In the genomic region with DNA sequence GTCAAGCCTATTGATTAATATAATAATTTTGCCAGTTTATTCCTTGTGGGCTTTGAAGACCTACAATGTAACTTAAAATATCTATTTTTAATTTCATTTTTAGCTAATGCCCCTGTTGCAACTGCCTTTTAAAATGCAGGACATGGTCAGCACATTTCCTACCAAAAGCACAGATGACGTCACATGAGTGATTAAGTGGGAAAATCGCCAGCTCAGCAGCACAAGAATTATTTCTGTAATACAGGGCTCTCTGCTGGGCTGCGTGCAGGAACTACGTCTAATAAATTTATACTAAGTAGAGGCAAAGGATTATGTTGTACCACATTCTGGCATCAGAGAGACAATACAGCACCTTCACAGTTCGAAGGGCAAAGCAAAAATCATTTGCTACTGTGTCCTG, we compare ENCODE assay signal across 9 cellular contexts. TPM values are rescaled to one million over a fixed set of nuclear protein-coding genes. Genes with fewer than 3 reads are reported as not detected.
A peak's percentile ranks its signal among the peaks of the same experiment; 100 is the strongest.
DNase-seq lines count a peak whose midpoint lies in the region; ATAC-seq and TF ChIP-seq lines count a peak whose summit lies in the region.
"Had no signal": no experiment of that assay in that cellular context is flagged by ENCODE, and none has a peak within 500 bp of the region (broad histone marks: within the 10 kb centered on the region; RNA-seq: fewer than 3 reads in every experiment).

No MANE protein-coding gene starts in this region.

- peak overlapping the region in 1 of 4 donors; percentile 63 for H3K27ac ChIP-seq in body of pancreas

- H3K4me3 ChIP-seq in body of pancreas, result no peak overlapping the region

- no peaks in the 10 kb centered on the region for H3K9me3 ChIP-seq in body of pancreas

- DNase-seq in G401 (ENCODE audit: low spot score), result peak; percentile 18
- peak; percentile 38 to 79 (median 57) for DNase-seq in body of pancreas
- peak; percentile 69 for DNase-seq in hepatic stellate cell (ENCODE audit: low spot score)
- peak; percentile 79 for DNase-seq in sciatic nerve (ENCODE audit: low spot score)
- no peak for DNase-seq in NCI-H1694 (lab: John Stamatoyannopoulos, UW)
- no peak for DNase-seq in DMS53 treated with DMSO at 0.1 percent for 48 hours (lab: John Stamatoyannopoulos, UW; ENCODE audit: unreplicated experiment)
- DNase-seq: NCI-H748 treated with DMSO at 0.1 percent for 48 hours had no signal

- no peaks in the 10 kb centered on the region for H3K27me3 ChIP-seq in body of pancreas

- H3K4me1 ChIP-seq in body of pancreas, result no peaks in the 10 kb centered on the region

- WGBS in body of pancreas, 2 donors, result 32 to 36% methylated on average over 5 of the region's 5 CpGs

- ATAC-seq in body of pancreas (peak; percentile 67), sciatic nerve (peak; percentile 93), GM18867 (IDR thresholded peaks at IDR 0.05; ENCODE audit: unreplicated experiment) (no peak), GM19452 (IDR thresholded peaks at IDR 0.05; ENCODE audit: unreplicated experiment) (no peak)

- TF ChIP-seq POLR2A in body of pancreas (IDR thresholded peaks at IDR 0.05), result no peak

- in situ Hi-C loops in G401 (cut with HindIII; ENCODE audit: low sequenced_read_pairs), result no loop called here

- H3K36me3 ChIP-seq in body of pancreas (replicated peaks in 1 of 2; ENCODE audit: insufficient read depth in 1 of 2, low read depth in 2 of 2), result no peaks in the 10 kb centered on the region

- intact Hi-C loops in body of pancreas (cut with DNase I), result no loop called here
- intact Hi-C loops in sciatic nerve (cut with DNase I), result no loop called here

- TF ChIP-seq CTCF in body of pancreas (IDR thresholded peaks at IDR 0.05), result no peak

RNA-seq across cellular contexts. Expression of a gene that starts 8.2 kb away (rescaled TPM):
- total RNA-seq in G401 (2014; rRNA removed; shearing (Covaris generic)), result 115 and 125 TPM in 2 replicates
- total RNA-seq in body of pancreas, result 1 to 10 TPM; 3.9 to 4.6 TPM
- total RNA-seq in sciatic nerve, result 15.0 TPM

RNA-seq across cellular contexts. Expression of a gene that starts 40.3 kb away (rescaled TPM):
- 9.2 and 13.1 TPM in 2 replicates for total RNA-seq in G401 (2014; rRNA removed; shearing (Covaris generic))
- under 1 TPM; 0.52 to 0.99 TPM for total RNA-seq in body of pancreas
- 5.5 TPM for total RNA-seq in sciatic nerve

RNA-seq across cellular contexts. Expression of a gene that starts 44.3 kb away (rescaled TPM):
- total RNA-seq in G401 (2014; rRNA removed; shearing (Covaris generic)), result 0.37 and 1.6 TPM in 2 replicates
- total RNA-seq in body of pancreas (not detected), sciatic nerve (0.27 TPM)

RNA-seq across cellular contexts. Expression of a gene that starts 55.4 kb away (rescaled TPM):
- total RNA-seq in G401 (2014; rRNA removed; shearing (Covaris generic)), result not detected in 2 replicates
- total RNA-seq in body of pancreas (1 to 10 TPM; 1.3 to 2.1 TPM), sciatic nerve (0.71 TPM)

Comparison
In these comparisons a context has a peak if more than half of its experiments do, and no peak if none do; other contexts are left out.
1. DNase-seq: peak in G401 (single experiment), body of pancreas (4 of 4), hepatic stellate cell (single experiment) and sciatic nerve (single experiment); none in NCI-H1694 (single experiment) and DMS53 treated with DMSO at 0.1 percent for 48 hours (single experiment).
2. ATAC-seq: peak in body of pancreas (single experiment) and sciatic nerve (single experiment); none in GM18867 (single experiment) and GM19452 (single experiment).